Comparison of ENCODE assay signal across 8 cellular contexts in genomic region chr4:16289872-16290554, GRCh38.
A peak's percentile ranks its signal among the peaks of the same experiment; 100 is the strongest.
DNase-seq lines count a peak whose midpoint lies in the region; ATAC-seq, FAIRE-seq and TF ChIP-seq lines count a peak whose summit lies in the region.

No MANE protein-coding gene starts in this region.

- peak; percentile 60 for FAIRE-seq in RCC 7860 (lab: Jason Lieb, UNC)

- no peak for TF ChIP-seq POLR2A in erythroblast (IDR thresholded peaks at IDR 0.05; ENCODE audit: low read length)

- DNase-seq in DMS53 (lab: John Stamatoyannopoulos, UW): peak; percentile 69
- DNase-seq in HCEC 1CT: peak; percentile 4
- DNase-seq in RCC 7860 (ENCODE audit: low spot score): peak; percentile 14
- peak; percentile 13 to 51 for DNase-seq in erythroblast (lab: John Stamatoyannopoulos, UW)
- DNase-seq in non-pigmented ciliary epithelial cell (ENCODE audit: low read depth): peak; percentile 3
- no peak for DNase-seq in NCI-H1436 (lab: John Stamatoyannopoulos, UW)
- no peak for DNase-seq in NCI-H1048 (lab: John Stamatoyannopoulos, UW)

- ATAC-seq in GM21423 (IDR thresholded peaks at IDR 0.05; ENCODE audit: unreplicated experiment): no peak

Comparison
In these comparisons a context has a peak if more than half of its experiments do, and no peak if none do; other contexts are left out.
1. DNase-seq: peak in DMS53 (single experiment), HCEC 1CT (single experiment), RCC 7860 (single experiment), erythroblast (2 of 2) and non-pigmented ciliary epithelial cell (single experiment); none in NCI-H1436 (single experiment) and NCI-H1048 (single experiment).